8 cellular contexts compared by ENCODE assay signal in genomic region chr9:89427621-89428221, GRCh38.
DNase-seq lines count a peak whose midpoint lies in the region; ATAC-seq and TF ChIP-seq lines count a peak whose summit lies in the region.

No MANE protein-coding gene starts in this region.

- in situ Hi-C loops in GM13976 (cut with MboI; ENCODE audit: low sequenced_read_pairs, unreplicated experiment) (no loop called here), brain microvascular endothelial cell (cut with HindIII; ENCODE audit: low pct_ligation_motif_present, low sequenced_read_pairs) (no loop called here)

- H2AFZ ChIP-seq in hepatocyte: no peak overlapping the region

- H3K36me3 ChIP-seq in brain microvascular endothelial cell (replicated peaks) (no peaks in the 10 kb centered on the region), hepatocyte (replicated peaks; ENCODE audit: insufficient read depth, low read depth) (no peaks in the 10 kb centered on the region)

- H3K79me2 ChIP-seq in hepatocyte: peaks cover 8% of the 10 kb centered on the region

- no peaks in the 10 kb centered on the region for H3K9me3 ChIP-seq in hepatocyte (ENCODE audit: low read depth)

- 90% methylated on average over 17 of the region's 17 CpGs for WGBS in hepatocyte (ENCODE audit: low lambda C conversion rate, missing lambda C conversion rate)

- TF ChIP-seq CTCF in GM13976 (IDR thresholded peaks at IDR 0.05; ENCODE audit: borderline replicate concordance, control extremely low read depth, extremely low read depth, insufficient read depth, missing control alignments) (no peak), brain microvascular endothelial cell (IDR thresholded peaks at IDR 0.05; ENCODE audit: low read depth, low read length, missing control alignments) (peak; percentile 7), hepatocyte (IDR thresholded peaks at IDR 0.05; ENCODE audit: poor library complexity) (no peak)

- H3K27me3 ChIP-seq in brain microvascular endothelial cell (replicated peaks): no peaks in the 10 kb centered on the region
- H3K27me3 ChIP-seq in hepatocyte: no peaks in the 10 kb centered on the region

- ATAC-seq in HG03039 (IDR thresholded peaks at IDR 0.05; ENCODE audit: unreplicated experiment) (no peak), GM21528 (IDR thresholded peaks at IDR 0.05; ENCODE audit: low FRiP score, unreplicated experiment) (no peak)

- H3K4me3 ChIP-seq in brain microvascular endothelial cell (ENCODE audit: low read depth, low read length) (no peak overlapping the region), hepatocyte (no peak overlapping the region)

- H3K9me2 ChIP-seq in hepatocyte (replicated peaks; ENCODE audit: insufficient read depth): no peaks in the 10 kb centered on the region

- H4K20me1 ChIP-seq in hepatocyte (ENCODE audit: insufficient read depth, poor library complexity, severe bottlenecking): no peaks in the 10 kb centered on the region

- DNase-seq in GM13976 (ENCODE audit: low spot score): peak; percentile 58
- peak; percentile 63 for DNase-seq in activated CD4-positive, alpha-beta T cell treated with anti-CD3 and anti-CD28 coated beads, Interleukin-2, amount 50 U/mL, for 1 hour
- DNase-seq in brain microvascular endothelial cell: no peak
- peak; percentile 58 to 76 (median 72) for DNase-seq in stimulated activated CD4-positive, alpha-beta T cell treated with anti-CD3 and anti-CD28 coated beads, TNF-alpha, amount 100 ng/mL, for 4 hours (ENCODE audit: low read depth in 3 of 3)
- no peak for DNase-seq in hepatocyte (ENCODE audit: low spot score)
- DNase-seq in NCI-H2171 treated with DMSO at 0.1 percent for 48 hours (lab: John Stamatoyannopoulos, UW): no peak

- H3K27ac ChIP-seq in brain microvascular endothelial cell (no peak overlapping the region), hepatocyte (no peak overlapping the region)

- H3K4me2 ChIP-seq in hepatocyte: no peak overlapping the region

- no peaks in the 10 kb centered on the region for H3K4me1 ChIP-seq in hepatocyte (ENCODE audit: insufficient read depth)

Comparison
In these comparisons a context has a peak if more than half of its experiments do, and no peak if none do; other contexts are left out.
1. DNase-seq: peak in GM13976 (single experiment), activated CD4-positive, alpha-beta T cell treated with anti-CD3 and anti-CD28 coated beads, Interleukin-2, amount 50 U/mL, for 1 hour (single experiment) and stimulated activated CD4-positive, alpha-beta T cell treated with anti-CD3 and anti-CD28 coated beads, TNF-alpha, amount 100 ng/mL, for 4 hours (3 of 3); none in brain microvascular endothelial cell (single experiment), hepatocyte (single experiment) and NCI-H2171 treated with DMSO at 0.1 percent for 48 hours (single experiment).